Comparison of ENCODE assay signal across 15 cellular contexts in the genomic region with DNA sequence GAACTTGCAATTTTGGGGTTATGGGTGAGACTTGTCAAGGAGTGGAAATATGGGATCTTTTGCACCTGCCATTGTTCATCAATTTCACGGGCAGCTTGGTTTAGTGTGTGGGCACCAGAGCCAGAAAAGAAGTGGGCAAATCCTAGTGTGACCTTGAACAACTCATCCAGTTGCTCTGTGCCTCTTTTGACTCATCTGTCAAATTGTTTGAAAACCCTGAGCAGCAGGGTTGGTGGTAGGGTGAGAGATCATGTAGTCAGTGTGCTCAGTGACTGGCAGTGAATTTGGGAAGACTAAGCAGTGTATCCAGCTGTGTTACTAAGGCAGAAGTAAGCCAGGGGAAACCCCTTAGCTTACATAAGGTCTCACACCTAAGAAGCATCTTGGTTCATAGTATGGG.
DNase-seq lines count a peak whose midpoint lies in the region; TF ChIP-seq lines count a peak whose summit lies in the region.
"Had no signal": no experiment of that assay in that cellular context is flagged by ENCODE, and none has a peak within 500 bp of the region (broad histone marks: within the 10 kb centered on the region; RNA-seq: fewer than 3 reads in every experiment).

No MANE protein-coding gene starts in this region.

- H3K27ac ChIP-seq in SJCRH30 (peak overlapping the region; percentile 22), esophagus muscularis mucosa (replicated peaks in 1 of 4) (no peak overlapping the region), testis (peak overlapping the region; percentile 44 to 51)
- H3K27ac ChIP-seq: BLaER1 treated with 17β-estradiol and CSF1 and Interleukin-3, amounts not matched to agents 10 nM and 100 nM had no signal

- no peaks in the 10 kb centered on the region for H3K9me3 Mint-ChIP-seq in nephron

- H3K4me3 ChIP-seq in SJCRH30: no peak overlapping the region
- H3K4me3 ChIP-seq in esophagus muscularis mucosa: no peak overlapping the region
- no peak overlapping the region for H3K4me3 ChIP-seq in testis
- H3K4me3 ChIP-seq: BLaER1 treated with 17β-estradiol and CSF1 and Interleukin-3, amounts not matched to agents 10 nM and 100 nM; GM12878 had no signal

- H3K27ac Mint-ChIP-seq in nephron: peak overlapping the region; percentile 22 to 79 (median 44)
- H3K27ac Mint-ChIP-seq: CD4-positive, CD25-positive, alpha-beta regulatory T cell; H9 had no signal

- H3K4me1 ChIP-seq in SJCRH30 (peaks cover 23% of the 10 kb centered on the region), esophagus muscularis mucosa (peaks cover 0 to 6% (median 3%) of the 10 kb centered on the region in 4 donors), testis (peaks cover 32% of the 10 kb centered on the region)
- H3K4me1 ChIP-seq: BLaER1 treated with 17β-estradiol and CSF1 and Interleukin-3, amounts not matched to agents 10 nM and 100 nM had no signal

- H3K36me3 ChIP-seq in SJCRH30 (no peaks in the 10 kb centered on the region), esophagus muscularis mucosa (no peaks in the 10 kb centered on the region), testis (ENCODE audit: low read depth, missing control alignments) (no peaks in the 10 kb centered on the region)
- H3K36me3 ChIP-seq: BLaER1 treated with 17β-estradiol and CSF1 and Interleukin-3, amounts not matched to agents 10 nM and 100 nM had no signal

- intact Hi-C loops in esophagus muscularis mucosa (cut with DNase I) (no loop called here), testis (cut with DNase I; ENCODE audit: low total_unique reads) (no loop called here), posterior vena cava (cut with DNase I) (no loop called here)

- H3K4me3 Mint-ChIP-seq in nephron: no peak overlapping the region
- H3K4me3 Mint-ChIP-seq: CD4-positive, CD25-positive, alpha-beta regulatory T cell; H9 had no signal

- no peak for TF ChIP-seq EP300 in esophagus muscularis mucosa (IDR thresholded peaks at IDR 0.05)

- TF ChIP-seq POLR2A in esophagus muscularis mucosa (IDR thresholded peaks at IDR 0.05; ENCODE audit: low read depth) (no peak), testis (IDR thresholded peaks at IDR 0.05) (no peak)

- H3K36me3 Mint-ChIP-seq in nephron (ENCODE audit: low read depth): no peaks in the 10 kb centered on the region
- H3K36me3 Mint-ChIP-seq: CD4-positive, CD25-positive, alpha-beta regulatory T cell had no signal

- no peak for TF ChIP-seq CTCF in esophagus muscularis mucosa (IDR thresholded peaks at IDR 0.05)
- no peak for TF ChIP-seq CTCF in nephron (IDR thresholded peaks at IDR 0.05; ENCODE audit: unreplicated experiment in 3 of 3)
- no peak for TF ChIP-seq CTCF in testis (IDR thresholded peaks at IDR 0.05)

- peaks cover 46% of the 10 kb centered on the region for H3K4me1 Mint-ChIP-seq in nephron
- H3K4me1 Mint-ChIP-seq: CD4-positive, CD25-positive, alpha-beta regulatory T cell had no signal

- H3K9me3 ChIP-seq in SJCRH30 (replicated peaks) (no peaks in the 10 kb centered on the region), esophagus muscularis mucosa (no peaks in the 10 kb centered on the region), testis (no peaks in the 10 kb centered on the region)
- H3K9me3 ChIP-seq: BLaER1 treated with 17β-estradiol and CSF1 and Interleukin-3, amounts not matched to agents 10 nM and 100 nM had no signal

- WGBS in esophagus muscularis mucosa: 81% methylated on average over 1 of the region's 1 CpG
- WGBS in testis, 2 donors: 63 to 85% methylated on average over 1 of the region's 1 CpG

- no peaks in the 10 kb centered on the region for H3K27me3 ChIP-seq in SJCRH30
- no peaks in the 10 kb centered on the region for H3K27me3 ChIP-seq in esophagus muscularis mucosa
- no peaks in the 10 kb centered on the region for H3K27me3 ChIP-seq in testis
- H3K27me3 ChIP-seq: BLaER1 treated with 17β-estradiol and CSF1 and Interleukin-3, amounts not matched to agents 10 nM and 100 nM had no signal

- DNase-seq in SJCRH30: peak; percentile 57 to 79
- DNase-seq in esophagus muscularis mucosa (ENCODE audit: extremely low spot score): peak; percentile 26
- DNase-seq in testis: no peak
- no peak for DNase-seq in posterior vena cava (ENCODE audit: low spot score)
- no peak for DNase-seq in cerebellar cortex (ENCODE audit: low spot score)
- no peak for DNase-seq in glomerular visceral epithelial cell (ENCODE audit: extremely low spot score)
- DNase-seq: ACHN; Calu3; CD4-positive, CD25-positive, alpha-beta regulatory T cell; DMS 273 treated with DMSO at 0.1 percent for 48 hours; GOT3; H9 had no signal

- no peaks in the 10 kb centered on the region for H3K27me3 Mint-ChIP-seq in nephron (ENCODE audit: low read depth)
- H3K27me3 Mint-ChIP-seq: CD4-positive, CD25-positive, alpha-beta regulatory T cell had no signal

Comparison
In these comparisons a context has a peak if more than half of its experiments do, and no peak if none do; other contexts are left out.
1. DNase-seq: peak in SJCRH30 (2 of 2) and esophagus muscularis mucosa (single experiment); none in testis (single experiment), posterior vena cava (single experiment), cerebellar cortex (single experiment) and glomerular visceral epithelial cell (single experiment).
2. H3K27ac ChIP-seq: peak in SJCRH30 (single experiment) and testis (2 of 2); none in esophagus muscularis mucosa (0 of 4).